In the genomic region with DNA sequence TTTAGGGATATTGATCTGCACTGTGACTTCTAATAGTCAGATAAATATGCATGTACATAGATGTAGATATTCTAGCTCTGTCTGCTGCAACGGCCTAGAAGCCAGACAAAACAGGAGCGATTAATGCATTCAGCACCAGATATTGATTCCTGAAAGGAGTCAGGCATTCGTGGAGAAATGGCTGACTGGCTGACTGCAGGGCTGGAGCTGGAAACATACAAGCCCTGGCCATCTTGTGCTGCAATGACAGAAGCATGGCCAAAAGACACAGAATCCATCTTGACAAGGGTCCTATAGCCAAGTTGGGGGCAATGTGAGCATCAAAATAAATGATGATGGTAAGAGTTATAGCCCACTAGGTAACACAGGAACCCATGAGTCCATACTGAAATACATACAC, we compare ENCODE assay signal across 8 cellular contexts.
"Had no signal": no experiment of that assay in that cellular context is flagged by ENCODE, and none has a peak within 500 bp of the region (broad histone marks: within the 10 kb centered on the region; RNA-seq: fewer than 3 reads in every experiment).

No MANE protein-coding gene starts in this region.

- H3K4me1 Mint-ChIP-seq: IgD-negative memory B cell had no signal

- DNase-seq: IMR-90, KBM-7, KG1 had no signal

- H3K4me3 ChIP-seq: K562 had no signal

- H3K27ac ChIP-seq: HL-60 had no signal

- H3K36me3 Mint-ChIP-seq: IgD-negative memory B cell had no signal

- H3K4me3 Mint-ChIP-seq: IgD-negative memory B cell had no signal

- H3K27ac Mint-ChIP-seq: IgD-negative memory B cell had no signal

- ATAC-seq: HepG2, K562 had no signal

- FAIRE-seq: HepG2, HTR-8/SVneo, K562 had no signal
